Comparison of ENCODE assay signal across 8 cellular contexts in genomic region chr11:64809781-64810241, GRCh38. TPM values are rescaled to one million over a fixed set of nuclear protein-coding genes. Genes with fewer than 3 reads are reported as not detected.
DNase-seq lines count a peak whose midpoint lies in the region; ATAC-seq and TF ChIP-seq lines count a peak whose summit lies in the region.

No MANE protein-coding gene starts in this region.

- no peak overlapping the region for H3K27ac ChIP-seq in brain microvascular endothelial cell

- in situ Hi-C loops in brain microvascular endothelial cell (cut with HindIII; ENCODE audit: low pct_ligation_motif_present, low sequenced_read_pairs): no loop called here
- in situ Hi-C loops in G401 (cut with HindIII; ENCODE audit: low sequenced_read_pairs): no loop called here

- H3K4me1 Mint-ChIP-seq in stimulated activated effector memory CD8-positive, alpha-beta T cell treated with anti-CD3 and anti-CD28 coated beads, Interleukin-12 subunit alpha, Interleukin-12 subunit beta, amount 100 ng/mL, for 72 hours: peaks cover 43% of the 10 kb centered on the region

- H3K36me3 ChIP-seq in brain microvascular endothelial cell (replicated peaks): peaks cover 8% of the 10 kb centered on the region

- H3K9me3 Mint-ChIP-seq in stimulated activated effector memory CD8-positive, alpha-beta T cell treated with anti-CD3 and anti-CD28 coated beads, Interleukin-12 subunit alpha, Interleukin-12 subunit beta, amount 100 ng/mL, for 72 hours: no peaks in the 10 kb centered on the region

- H3K4me3 Mint-ChIP-seq in stimulated activated effector memory CD8-positive, alpha-beta T cell treated with anti-CD3 and anti-CD28 coated beads, Interleukin-12 subunit alpha, Interleukin-12 subunit beta, amount 100 ng/mL, for 72 hours: peak overlapping the region; percentile 98

- peak overlapping the region; percentile 86 for H3K4me3 ChIP-seq in brain microvascular endothelial cell (ENCODE audit: low read depth, low read length)

- ATAC-seq in stimulated activated effector memory CD8-positive, alpha-beta T cell treated with anti-CD3 and anti-CD28 coated beads, Interleukin-12 subunit alpha, Interleukin-12 subunit beta, amount 100 ng/mL, for 72 hours: peak; percentile 29
- ATAC-seq in HG03469 (IDR thresholded peaks at IDR 0.05; ENCODE audit: unreplicated experiment): no peak

- no peaks in the 10 kb centered on the region for H3K27me3 ChIP-seq in brain microvascular endothelial cell (replicated peaks)

- DNase-seq in NCI-H2107 treated with DMSO at 0.1 percent for 48 hours (lab: John Stamatoyannopoulos, UW; ENCODE audit: unreplicated experiment): peak; percentile 5
- DNase-seq in NCI-H2107 (lab: John Stamatoyannopoulos, UW): no peak
- DNase-seq in NCI-H146 treated with DMSO at 0.1 percent for 48 hours (lab: John Stamatoyannopoulos, UW; ENCODE audit: unreplicated experiment): peak; percentile 32
- no peak for DNase-seq in brain microvascular endothelial cell
- DNase-seq in islet precursor cell: peak; percentile 80
- no peak for DNase-seq in stimulated activated effector memory CD8-positive, alpha-beta T cell treated with anti-CD3 and anti-CD28 coated beads, Interleukin-12 subunit alpha, Interleukin-12 subunit beta, amount 100 ng/mL, for 72 hours (ENCODE audit: low spot score in 2 of 2)
- DNase-seq in G401 (ENCODE audit: low spot score): no peak

- peaks cover 14% of the 10 kb centered on the region for H3K36me3 Mint-ChIP-seq in stimulated activated effector memory CD8-positive, alpha-beta T cell treated with anti-CD3 and anti-CD28 coated beads, Interleukin-12 subunit alpha, Interleukin-12 subunit beta, amount 100 ng/mL, for 72 hours

- no peak for TF ChIP-seq CTCF in brain microvascular endothelial cell (IDR thresholded peaks at IDR 0.05; ENCODE audit: low read depth, low read length, missing control alignments)

- peak overlapping the region; percentile 97 for H3K27ac Mint-ChIP-seq in stimulated activated effector memory CD8-positive, alpha-beta T cell treated with anti-CD3 and anti-CD28 coated beads, Interleukin-12 subunit alpha, Interleukin-12 subunit beta, amount 100 ng/mL, for 72 hours

RNA-seq across cellular contexts. Expression of gene MEN1, which starts 0.5 kb away (rescaled TPM):
- 12.3 and 13.9 TPM in 2 replicates for total RNA-seq in G401 (2014; rRNA removed; shearing (Covaris generic))

RNA-seq across cellular contexts. Expression of gene MAP4K2, which starts 6.8 kb away (rescaled TPM):
- 24.7 and 26.6 TPM in 2 replicates for total RNA-seq in G401 (2014; rRNA removed; shearing (Covaris generic))

RNA-seq across cellular contexts. Expression of gene SF1, which starts 31.5 kb away (rescaled TPM):
- 114 and 170 TPM in 2 replicates for total RNA-seq in G401 (2014; rRNA removed; shearing (Covaris generic))

RNA-seq across cellular contexts. Expression of gene CDC42BPG, which starts 34.6 kb away (rescaled TPM):
- 1.6 and 2.3 TPM in 2 replicates for total RNA-seq in G401 (2014; rRNA removed; shearing (Covaris generic))

RNA-seq across cellular contexts. Expression of gene PYGM, which starts 50.0 kb away (rescaled TPM):
- total RNA-seq in G401 (2014; rRNA removed; shearing (Covaris generic)): 8.6 and 11.6 TPM in 2 replicates

Comparison
In these comparisons a context has a peak if more than half of its experiments do, and no peak if none do; other contexts are left out.
1. DNase-seq: peak in NCI-H2107 treated with DMSO at 0.1 percent for 48 hours (single experiment), NCI-H146 treated with DMSO at 0.1 percent for 48 hours (single experiment) and islet precursor cell (single experiment); none in NCI-H2107 (single experiment), brain microvascular endothelial cell (single experiment), stimulated activated effector memory CD8-positive, alpha-beta T cell treated with anti-CD3 and anti-CD28 coated beads, Interleukin-12 subunit alpha, Interleukin-12 subunit beta, amount 100 ng/mL, for 72 hours (0 of 2) and G401 (single experiment).